8 cellular contexts compared by ENCODE assay signal in the genomic region with DNA sequence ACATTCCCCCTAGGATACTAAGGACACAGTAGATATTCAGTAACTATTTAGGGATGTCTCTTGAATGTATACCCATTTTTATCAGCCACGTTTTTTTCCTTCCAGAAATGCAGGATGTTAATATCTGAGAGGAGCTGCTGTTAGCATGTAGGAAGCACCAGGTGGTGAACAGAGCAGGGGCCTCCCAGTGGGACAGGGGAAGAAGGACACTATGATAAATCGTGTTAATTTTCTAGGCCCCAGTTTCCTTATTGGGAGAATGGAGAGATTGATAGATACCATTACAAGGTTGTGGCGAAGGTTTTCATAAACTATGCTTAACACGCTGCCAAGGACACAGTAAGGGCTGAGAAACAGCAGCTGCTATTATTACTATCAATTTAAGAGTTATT. TPM values are rescaled to one million over a fixed set of nuclear protein-coding genes. Genes with fewer than 3 reads are reported as not detected.
DNase-seq lines count a peak whose midpoint lies in the region; ATAC-seq, FAIRE-seq and TF ChIP-seq lines count a peak whose summit lies in the region.

No MANE protein-coding gene starts in this region.

- peak overlapping the region in 37 of 59 donors; percentile 2 to 76 (median 48) for H3K27ac ChIP-seq in dorsolateral prefrontal cortex
- peak overlapping the region; percentile 27 for H3K27ac ChIP-seq in naive thymus-derived CD4-positive, alpha-beta T cell (ENCODE audit: low read depth, low read length)

- POLR2A ChIA-PET in BJ (lab: Charles Lee): no interaction called here
- POLR2A ChIA-PET in naive thymus-derived CD4-positive, alpha-beta T cell (lab: Charles Lee): interaction anchor here (0.6 to 1.0 kb wide), 3 partner anchors 10 to 143 kb away, joined by 3 read pairs; a partner anchor contains a TSS

- no peaks in the 10 kb centered on the region for H3K9me3 Mint-ChIP-seq in naive thymus-derived CD4-positive, alpha-beta T cell

- H3K27me3 Mint-ChIP-seq in naive thymus-derived CD4-positive, alpha-beta T cell: peaks cover 0 to 17% (median 6%) of the 10 kb centered on the region in 5 donors

- FAIRE-seq in D721Med (lab: Jason Lieb, UNC): no peak

- H3K4me3 ChIP-seq in BJ (ENCODE audit: low read depth, low read length) (peak overlapping the region; percentile 78), LNCaP clone FGC (ENCODE audit: low read depth, low read length) (peak overlapping the region; percentile 98), dorsolateral prefrontal cortex (peak overlapping the region; percentile 53 to 97 (median 79))
- peak overlapping the region; percentile 77 for H3K4me3 ChIP-seq in naive thymus-derived CD4-positive, alpha-beta T cell (ENCODE audit: low read length)

- peaks cover 5 to 7% of the 10 kb centered on the region in 2 donors for H3K4me1 ChIP-seq in naive thymus-derived CD4-positive, alpha-beta T cell (ENCODE audit: control insufficient read depth in 2 of 2, insufficient read depth in 2 of 2, low read length in 2 of 2)

- no peaks in the 10 kb centered on the region for H3K36me3 ChIP-seq in BJ (ENCODE audit: control insufficient read depth, insufficient read depth, low read length)
- H3K36me3 ChIP-seq in naive thymus-derived CD4-positive, alpha-beta T cell (ENCODE audit: control insufficient read depth in 2 of 3, insufficient read depth in 3 of 3, low read length in 3 of 3): no peaks in the 10 kb centered on the region

- no peaks in the 10 kb centered on the region for H3K36me3 Mint-ChIP-seq in naive thymus-derived CD4-positive, alpha-beta T cell

- peaks cover 4% of the 10 kb centered on the region; the same call in 1 of the 2 replicates for H3K27me3 ChIP-seq in BJ (ENCODE audit: control insufficient read depth, insufficient read depth, low read length)
- peaks cover 0 to 5% (median 0%) of the 10 kb centered on the region in 45 donors for H3K27me3 ChIP-seq in dorsolateral prefrontal cortex
- H3K27me3 ChIP-seq in naive thymus-derived CD4-positive, alpha-beta T cell (ENCODE audit: control insufficient read depth in 2 of 2, insufficient read depth in 2 of 2, low read length in 2 of 2): no peaks in the 10 kb centered on the region

- no peak for DNase-seq in BJ (ENCODE audit: low read depth)
- no peak for DNase-seq in LNCaP clone FGC (ENCODE audit: low read depth)
- no peak for DNase-seq in dorsolateral prefrontal cortex
- no peak for DNase-seq in naive thymus-derived CD4-positive, alpha-beta T cell
- no peak for DNase-seq in anterior cingulate cortex (lab: John Stamatoyannopoulos, UW)
- DNase-seq in D721Med (ENCODE audit: insufficient read length, low spot score): no peak
- DNase-seq in NCI-H2029 (lab: John Stamatoyannopoulos, UW): no peak

- TF ChIP-seq CTCF in BJ (IDR thresholded peaks at IDR 0.05; ENCODE audit: insufficient read depth, low read depth, low read length) (no peak), LNCaP clone FGC (IDR thresholded peaks at IDR 0.05; ENCODE audit: control insufficient read depth, extremely low read depth, insufficient read depth) (no peak), dorsolateral prefrontal cortex (IDR thresholded peaks at IDR 0.05 in 54 of 56, conservative IDR thresholded peaks at IDR 0.05 in 2 of 56; ENCODE audit: low read depth in 1 of 56, partially characterized antibody in 56 of 56) (no peak), D721Med (IDR thresholded peaks at IDR 0.05; ENCODE audit: insufficient read depth, missing control alignments) (no peak)

- intact Hi-C loops in dorsolateral prefrontal cortex (cut with DNase I): loop anchor here (10.0 kb wide), 2 partner anchors 105 to 265 kb away; a partner anchor contains a TSS
- intact Hi-C loops in naive thymus-derived CD4-positive, alpha-beta T cell (cut with micrococcal nuclease): loop anchor here (1.0 to 5.0 kb wide), 9 partner anchors 13 to 381 kb away; a partner anchor contains a TSS

- no peaks in the 10 kb centered on the region for H3K9me3 ChIP-seq in naive thymus-derived CD4-positive, alpha-beta T cell (ENCODE audit: control insufficient read depth in 2 of 3, low read length in 3 of 3)

- H3K4me1 Mint-ChIP-seq in naive thymus-derived CD4-positive, alpha-beta T cell: peaks cover 6 to 13% (median 12%) of the 10 kb centered on the region in 7 donors

- H3K4me3 Mint-ChIP-seq in naive thymus-derived CD4-positive, alpha-beta T cell: peak overlapping the region; percentile 77 to 87 (median 82)

- peak overlapping the region in 6 of 9 donors; percentile 31 to 84 (median 59) for H3K27ac Mint-ChIP-seq in naive thymus-derived CD4-positive, alpha-beta T cell

- CTCF ChIA-PET in BJ (lab: Yijun Ruan, JAX): interaction anchor here (0.6 to 1.2 kb wide), 3 partner anchors 51 to 88 kb away, joined by 3 to 5 read pairs (median 3); no protein-coding TSS in a partner anchor
- CTCF ChIA-PET in naive thymus-derived CD4-positive, alpha-beta T cell (lab: Charles Lee): interaction anchor here (0.6 kb wide), 1 partner anchor 386 kb away, joined by 5 read pairs; no protein-coding TSS in a partner anchor

- no peak for ATAC-seq in naive thymus-derived CD4-positive, alpha-beta T cell
- no peak for ATAC-seq in HG02938 (IDR thresholded peaks at IDR 0.05; ENCODE audit: unreplicated experiment)

RNA-seq across cellular contexts. Expression of a gene that starts 45.4 kb away (rescaled TPM):
- not detected in 2 replicates for polyA plus RNA-seq in BJ (2011; rRNA removed)
- not detected in 2 replicates for polyA minus RNA-seq in BJ (2011; rRNA and poly(A)+ RNA removed)
- under 1 TPM in 1 of 120 experiments, not detected in 119; 0.53 TPM for total RNA-seq in dorsolateral prefrontal cortex
- total RNA-seq in naive thymus-derived CD4-positive, alpha-beta T cell: not detected
- not detected for polyA plus RNA-seq in naive thymus-derived CD4-positive, alpha-beta T cell

RNA-seq across cellular contexts. Expression of a gene that starts 51.5 kb away (rescaled TPM):
- polyA plus RNA-seq in BJ (2011; rRNA removed): 22.5 and 32.8 TPM in 2 replicates
- 39.1 and 55.2 TPM in 2 replicates for polyA minus RNA-seq in BJ (2011; rRNA and poly(A)+ RNA removed)
- 10 to 100 TPM; 39.0 to 73.3 (median 54.9) TPM for total RNA-seq in dorsolateral prefrontal cortex
- 10 to 100 TPM; 46.5 to 70.0 (median 67.9) TPM for total RNA-seq in naive thymus-derived CD4-positive, alpha-beta T cell
- polyA plus RNA-seq in naive thymus-derived CD4-positive, alpha-beta T cell: 10 to 100 TPM; 11.0 to 12.9 TPM
